In genomic region chr20:43658068-43658722, GRCh38 we compare ENCODE assay signal across 8 cellular contexts. TPM values are rescaled to one million over a fixed set of nuclear protein-coding genes. Genes with fewer than 3 reads are reported as not detected.
DNase-seq lines count a peak whose midpoint lies in the region; TF ChIP-seq lines count a peak whose summit lies in the region.

No MANE protein-coding gene starts in this region.

- H3K27ac ChIP-seq in iPS DF 6.9 (ENCODE audit: low read length): no peak overlapping the region

- H3K27me3 ChIP-seq in iPS DF 6.9 (ENCODE audit: control insufficient read depth, insufficient read depth, low read length): no peaks in the 10 kb centered on the region

- H3K9me3 ChIP-seq in iPS DF 6.9 (ENCODE audit: control insufficient read depth, insufficient read depth, low read length): no peaks in the 10 kb centered on the region

- WGBS in iPS DF 6.9 (ENCODE audit: insufficient coverage, insufficient read length): no CpG with 5 or more reads among the region's 11 CpGs

- TF ChIP-seq CTCF in GM13977 (IDR thresholded peaks at IDR 0.05; ENCODE audit: extremely low read depth, insufficient read depth, missing control alignments): no peak

- H3K4me1 ChIP-seq in iPS DF 6.9 (ENCODE audit: control insufficient read depth, insufficient read depth, low read length): no peaks in the 10 kb centered on the region

- in situ Hi-C loops in GM13977 (cut with MboI; ENCODE audit: low pct_unique_long_range_greater_than_20kb, low sequenced_read_pairs, unreplicated experiment): no loop called here

- peak overlapping the region; percentile 85; the same call in 1 of the 2 replicates for H3K4me3 ChIP-seq in iPS DF 6.9 (ENCODE audit: low read length)

- H3K36me3 ChIP-seq in iPS DF 6.9 (ENCODE audit: control insufficient read depth, insufficient read depth, low read length): no peaks in the 10 kb centered on the region

- DNase-seq in NCI-H524 (lab: John Stamatoyannopoulos, UW) (peak; percentile 29 to 34), NCI-H524 treated with DMSO at 0.1 percent for 48 hours (lab: John Stamatoyannopoulos, UW) (no peak), HT1080 (ENCODE audit: low read depth) (peak; percentile 41), iPS DF 6.9 (ENCODE audit: low read depth, low spot score) (no peak), NCI-H69 (lab: John Stamatoyannopoulos, UW) (no peak), GM13977 (ENCODE audit: low spot score) (no peak)
- DNase-seq in activated T-cell treated with anti-CD3 and anti-CD28 coated beads, Interleukin-2, amount 50 U/mL, for 48 hours: peak; percentile 69 to 72
- peak; percentile 51 to 66 (median 52) for DNase-seq in stimulated activated CD4-positive, alpha-beta T cell treated with anti-CD3 and anti-CD28 coated beads, Interleukin-12 subunit alpha, Interleukin-12 subunit beta, amount 100 ng/mL, for 48 hours (ENCODE audit: low read depth in 2 of 3, low spot score in 1 of 3)

RNA-seq across cellular contexts. Expression of gene MYBL2, which starts 8.7 kb away (rescaled TPM):
- total RNA-seq in HT1080 (2014; rRNA removed; shearing (Covaris generic)): 29.7 and 40.4 TPM in 2 replicates
- 26.0 and 29.5 TPM in 2 replicates for polyA plus RNA-seq in HT1080 (2015; cell fraction: cytosol; rRNA removed)
- polyA plus RNA-seq in HT1080 (2015; cell fraction: nucleus; rRNA removed): 12.3 and 14.9 TPM in 2 replicates

Comparison
In these comparisons a context has a peak if more than half of its experiments do, and no peak if none do; other contexts are left out.
1. DNase-seq: peak in NCI-H524 (2 of 2), HT1080 (single experiment), activated T-cell treated with anti-CD3 and anti-CD28 coated beads, Interleukin-2, amount 50 U/mL, for 48 hours (2 of 2) and stimulated activated CD4-positive, alpha-beta T cell treated with anti-CD3 and anti-CD28 coated beads, Interleukin-12 subunit alpha, Interleukin-12 subunit beta, amount 100 ng/mL, for 48 hours (3 of 3); none in NCI-H524 treated with DMSO at 0.1 percent for 48 hours (single experiment), iPS DF 6.9 (single experiment), NCI-H69 (single experiment) and GM13977 (single experiment).